1 cellular context compared by ENCODE assay signal in genomic region chr4:2939383-2940243, GRCh38.
TF ChIP-seq lines count a peak whose summit lies in the region.

No MANE protein-coding gene starts in this region.

TF ChIP-seq in WTC11, 78 proteins besides CTCF, POLR2A, EP300 and RAD21 (continued from another document):
- TF ChIP-seq MAX (CRISPR knock-in tag; IDR thresholded peaks at IDR 0.05) (no peak), ZSCAN18 (CRISPR knock-in tag; IDR thresholded peaks at IDR 0.05) (no peak)
